8 cellular contexts compared by ENCODE assay signal in the genomic region with DNA sequence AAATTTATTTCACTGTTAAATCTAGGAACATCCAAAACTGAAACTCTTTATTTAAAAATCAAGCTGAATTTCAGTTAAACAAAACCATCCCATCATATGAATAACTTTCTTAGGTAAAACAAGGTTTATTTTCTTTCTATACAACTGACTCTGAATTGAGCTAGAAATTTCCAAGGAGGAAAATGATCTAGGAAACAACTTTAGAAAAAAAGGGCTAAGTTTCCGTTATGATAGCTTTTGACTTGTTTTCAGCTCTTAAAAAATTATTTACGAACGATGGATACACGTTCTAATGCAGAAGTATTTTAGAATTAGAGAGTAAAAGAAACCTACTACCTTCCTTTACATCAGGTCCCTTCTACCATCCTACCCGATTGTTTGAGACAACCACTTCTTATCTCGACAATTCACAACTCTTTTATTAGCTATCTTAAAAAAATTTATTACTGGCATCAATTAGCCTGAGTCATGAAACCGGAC. TPM values are rescaled to one million over a fixed set of nuclear protein-coding genes. Genes with fewer than 3 reads are reported as not detected.
DNase-seq lines count a peak whose midpoint lies in the region; ATAC-seq and TF ChIP-seq lines count a peak whose summit lies in the region.

No MANE protein-coding gene starts in this region.

- H3K36me3 ChIP-seq in BLaER1 treated with 17β-estradiol and CSF1 and Interleukin-3, amounts not matched to agents 10 nM and 100 nM, result no peaks in the 10 kb centered on the region

- 0 out of 22 replicates have a peak, but pooled peaks cover 0 to 4% (median 0%) of the 10 kb centered on the region in 11 experiments for H3K27me3 ChIP-seq in BLaER1 treated with 17β-estradiol and CSF1 and Interleukin-3, amounts not matched to agents 10 nM and 100 nM

- peaks cover 38 to 51% of the 10 kb centered on the region in 2 donors for H3K27me3 Mint-ChIP-seq in effector memory CD8-positive, alpha-beta T cell
- H3K27me3 Mint-ChIP-seq in neural crest cell (ENCODE audit: low read depth), result peaks cover 49% of the 10 kb centered on the region

- H3K4me1 Mint-ChIP-seq in effector memory CD8-positive, alpha-beta T cell (ENCODE audit: low read depth in 2 of 2), result peaks cover 12 to 14% of the 10 kb centered on the region in 2 donors
- peaks cover 16% of the 10 kb centered on the region for H3K4me1 Mint-ChIP-seq in neural crest cell

- peaks cover 16% of the 10 kb centered on the region for H3K36me3 Mint-ChIP-seq in effector memory CD8-positive, alpha-beta T cell (ENCODE audit: insufficient read depth)
- no peaks in the 10 kb centered on the region for H3K36me3 Mint-ChIP-seq in neural crest cell (ENCODE audit: low read depth)

- ATAC-seq in effector memory CD8-positive, alpha-beta T cell (replicated peaks), result no peak
- ATAC-seq in omental fat pad (ENCODE audit: low FRiP score), result no peak

- H3K4me2 ChIP-seq in BLaER1 treated with 17β-estradiol and CSF1 and Interleukin-3, amounts not matched to agents 10 nM and 100 nM, result peak overlapping the region; percentile 77 to 96 (median 84)

- H3K4me3 Mint-ChIP-seq in effector memory CD8-positive, alpha-beta T cell, result peak overlapping the region; percentile 65 to 71
- peak overlapping the region; percentile 89 for H3K4me3 Mint-ChIP-seq in neural crest cell

- H3K4me1 ChIP-seq in BLaER1 treated with 17β-estradiol and CSF1 and Interleukin-3, amounts not matched to agents 10 nM and 100 nM, result peaks cover 0 to 8% (median 5%) of the 10 kb centered on the region in 10 experiments; a peak in 7 of 20 replicates

- TF ChIP-seq POLR2A in NB4 (IDR thresholded peaks at IDR 0.05; ENCODE audit: extremely low read depth, insufficient read length), result no peak

- H3K9me3 Mint-ChIP-seq in effector memory CD8-positive, alpha-beta T cell, result no peaks in the 10 kb centered on the region
- no peaks in the 10 kb centered on the region for H3K9me3 Mint-ChIP-seq in neural crest cell

- H4K20me1 ChIP-seq in BLaER1 treated with 17β-estradiol and CSF1 and Interleukin-3, amounts not matched to agents 10 nM and 100 nM, result peaks cover 0 to 21% (median 8%) of the 10 kb centered on the region in 11 experiments; a peak in 10 of 22 replicates

- H3K27ac Mint-ChIP-seq in effector memory CD8-positive, alpha-beta T cell, result no peak overlapping the region
- no peak overlapping the region for H3K27ac Mint-ChIP-seq in neural crest cell (ENCODE audit: unreplicated experiment)

- DNase-seq in NB4 (ENCODE audit: low read depth) (no peak), neural crest cell (ENCODE audit: low read depth, low spot score) (no peak), DMS 273 treated with DMSO at 0.1 percent for 48 hours (lab: John Stamatoyannopoulos, UW) (no peak), COLO668 (lab: John Stamatoyannopoulos, UW; ENCODE audit: unreplicated experiment) (no peak), omental fat pad (ENCODE audit: low spot score) (no peak), ACHN (no peak)
- no peak for DNase-seq in effector memory CD8-positive, alpha-beta T cell

- H3K4me3 ChIP-seq in BLaER1 treated with 17β-estradiol and CSF1 and Interleukin-3, amounts not matched to agents 10 nM and 100 nM, result peak overlapping the region; percentile 88 to 98 (median 94)
- H3K4me3 ChIP-seq in NB4 (ENCODE audit: low read depth, low read length), result peak overlapping the region; percentile 93

- H3K9me3 ChIP-seq in BLaER1 treated with 17β-estradiol and CSF1 and Interleukin-3, amounts not matched to agents 10 nM and 100 nM (replicated peaks in 1 of 11), result no peaks in the 10 kb centered on the region

- in situ Hi-C loops in ACHN (cut with HindIII; ENCODE audit: low pct_ligation_motif_present, low pct_unique_long_range_greater_than_20kb, low sequenced_read_pairs), result no loop called here

- TF ChIP-seq CTCF in NB4 (IDR thresholded peaks at IDR 0.05; ENCODE audit: low read depth, low read length) (no peak), neural crest cell (conservative IDR thresholded peaks at IDR 0.05) (no peak), omental fat pad (IDR thresholded peaks at IDR 0.05) (no peak)

- peak overlapping the region in 10 of 11 experiments; percentile 81 to 99 (median 92); a peak in 13 of 22 replicates for H3K27ac ChIP-seq in BLaER1 treated with 17β-estradiol and CSF1 and Interleukin-3, amounts not matched to agents 10 nM and 100 nM

- H3K9ac ChIP-seq in BLaER1 treated with 17β-estradiol and CSF1 and Interleukin-3, amounts not matched to agents 10 nM and 100 nM, result peak overlapping the region; percentile 88 to 100 (median 93); a peak in 21 of 22 replicates

RNA-seq across cellular contexts. Expression of a gene that starts 1.8 kb away (rescaled TPM):
- total RNA-seq in neural crest cell (67.6 and 70.3 TPM in 2 replicates), omental fat pad (10 to 100 TPM; 39.3 to 97.4 (median 44.7) TPM)
